ENCODE assay signal across 8 cellular contexts in the genomic region with DNA sequence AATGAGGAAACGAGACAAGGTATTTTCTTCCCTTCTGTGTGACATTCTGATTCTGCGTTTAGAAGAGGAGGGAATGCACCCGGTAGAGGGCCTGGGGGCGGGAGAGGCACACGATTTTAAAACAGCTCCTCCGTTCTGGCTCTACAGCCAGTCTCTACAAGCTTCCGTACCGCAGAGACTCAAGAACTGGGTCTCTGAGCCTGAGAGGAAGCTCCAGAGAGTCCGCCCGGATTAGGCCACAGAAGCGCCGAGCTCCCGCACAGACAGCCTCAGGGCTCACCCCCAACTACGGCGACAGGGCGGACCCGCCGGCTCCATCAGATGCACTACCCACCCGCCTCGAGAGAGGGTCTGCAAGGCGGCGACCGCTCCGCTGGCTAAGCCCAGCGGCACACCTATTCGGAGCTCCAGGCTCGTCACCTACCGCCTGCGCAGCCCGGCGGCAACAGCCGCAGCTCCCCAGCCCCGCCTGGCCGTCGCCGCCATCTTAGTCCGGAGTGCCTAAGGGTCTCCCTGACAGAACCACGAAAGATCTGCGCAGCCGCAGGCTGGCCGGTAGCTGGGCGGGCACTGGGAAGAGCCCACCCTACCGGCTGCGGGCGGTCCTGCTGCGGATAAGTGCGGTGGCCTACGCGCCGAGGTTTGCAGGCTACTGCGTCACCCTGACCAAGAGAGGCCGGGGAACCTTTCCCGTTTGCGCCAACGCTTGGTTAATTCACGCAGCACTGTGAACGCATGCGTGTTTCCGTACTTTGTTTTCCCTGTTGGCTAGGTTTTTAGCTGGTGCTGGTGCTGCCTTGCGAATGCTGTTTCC. TPM values are rescaled to one million over a fixed set of nuclear protein-coding genes. Genes with fewer than 3 reads are reported as not detected.
DNase-seq lines count a peak whose midpoint lies in the region; ATAC-seq and TF ChIP-seq lines count a peak whose summit lies in the region.

A gene (minus strand): TSS at position 499 of the 814 bp plus-strand sequence. CDS start 13 bp downstream, at position 486.

- peaks cover 5% of the 10 kb centered on the region; the same call in 1 of the 2 replicates for H3K9me1 ChIP-seq in IMR-90 (ENCODE audit: insufficient read depth, low read length)

- H2BK5ac ChIP-seq in IMR-90 (ENCODE audit: low read depth, low read length, poor library complexity, severe bottlenecking): peak within 1 kb of the TSS; percentile 64

- peak within 1 kb of the TSS; percentile 84 for H2AK5ac ChIP-seq in IMR-90 (ENCODE audit: low read depth, low read length)

- no TSS peak for BruUV-seq in IMR-90 (replicated peaks; lab: Mats Ljungman, UMichigan)

- H3K56ac ChIP-seq in IMR-90 (ENCODE audit: extremely low read depth, insufficient read depth, low read length): peak within 1 kb of the TSS; percentile 80

- peak within 1 kb of the TSS; percentile 84 for H3K4ac ChIP-seq in IMR-90 (ENCODE audit: low read depth, low read length)

- H3K4me3 ChIP-seq in IMR-90 (ENCODE audit: insufficient read depth, low read depth, low read length) (peak within 1 kb of the TSS; percentile 59), mucosa of descending colon (peak within 1 kb of the TSS; percentile 52)

- H3K79me1 ChIP-seq in IMR-90 (ENCODE audit: low read depth in 1 of 2, low read length in 2 of 2): peaks cover 22 to 34% of the 10 kb centered on the region in 2 experiments

- no peaks in the 10 kb centered on the region for H3K27me3 ChIP-seq in IMR-90 (ENCODE audit: control insufficient read depth, insufficient read depth, low read length)

- H4K91ac ChIP-seq in IMR-90 (ENCODE audit: insufficient read depth, low read depth, low read length): peak within 1 kb of the TSS; percentile 75

- H4K5ac ChIP-seq in IMR-90 (ENCODE audit: low read depth, low read length): peak within 1 kb of the TSS; percentile 92

- POLR2A ChIA-PET in IMR-90 (lab: Charles Lee; ENCODE audit: unreplicated experiment): no interaction called here

- peak within 1 kb of the TSS; percentile 83 for H3K9ac ChIP-seq in IMR-90 (ENCODE audit: low read depth, low read length)

- H3K18ac ChIP-seq in IMR-90 (ENCODE audit: low read depth, low read length): peak within 1 kb of the TSS; percentile 58

- peak within 1 kb of the TSS; percentile 83 for H3K27ac ChIP-seq in IMR-90 (ENCODE audit: insufficient read depth, low read length)

- peak within 1 kb of the TSS; percentile 31 for H2BK120ac ChIP-seq in IMR-90 (ENCODE audit: low read depth, low read length)

- intact Hi-C loops in IMR-90 (cut with micrococcal nuclease): loop anchor here (2.0 to 5.0 kb wide), 2 partner anchors 208 to 275 kb away; no protein-coding TSS in a partner anchor
- intact Hi-C loops in mucosa of descending colon (cut with DNase I, micrococcal nuclease): no loop called here

- peak within 1 kb of the TSS; percentile 86 for H2AFZ ChIP-seq in IMR-90 (replicated peaks; ENCODE audit: low read length, poor library complexity)

- dilution Hi-C loops in IMR-90 (cut with HindIII; ENCODE audit: low sequenced_read_pairs, unreplicated experiment): no loop called here

- peak within 1 kb of the TSS; percentile 95 to 97 for H4K8ac ChIP-seq in IMR-90 (ENCODE audit: low read depth in 2 of 2, low read length in 2 of 2)

- peak within 1 kb of the TSS; percentile 89 for H3K4me2 ChIP-seq in IMR-90 (ENCODE audit: low read depth, low read length)

- TF ChIP-seq POLR2A in IMR-90 (IDR thresholded peaks at IDR 0.05; ENCODE audit: low read depth, low read length): peak; percentile 88

- H2BK15ac ChIP-seq in IMR-90 (ENCODE audit: low read depth, low read length): peak within 1 kb of the TSS; percentile 11; the same call in 2 of the 3 replicates

- H2BK20ac ChIP-seq in IMR-90 (ENCODE audit: low read depth, low read length): peak within 1 kb of the TSS; percentile 11

- DNase-seq in DMS153 (lab: John Stamatoyannopoulos, UW) (peak; percentile 83), IMR-90 (peak; percentile 97), OCI-M1 (lab: John Stamatoyannopoulos, UW) (peak; percentile 93), activated T-cell treated with anti-CD3 and anti-CD28 coated beads for 24 hours (ENCODE audit: low read depth) (peak; percentile 86), epidermal melanocyte (ENCODE audit: insufficient read length, low spot score) (peak; percentile 96), mucosa of descending colon (peak; percentile 90 to 94 (median 93))
- peak; percentile 85 for DNase-seq in stimulated activated CD8-positive, alpha-beta memory T cell treated with anti-CD3 and anti-CD28 coated beads, Interleukin-4, amount 100 ng/mL, for 24 hours (ENCODE audit: low read depth)

- H3K14ac ChIP-seq in IMR-90 (replicated peaks; ENCODE audit: low read depth, low read length): peak within 1 kb of the TSS; percentile 96

- H3K4me1 ChIP-seq in IMR-90 (ENCODE audit: control insufficient read depth, insufficient read depth, low read length): peaks cover 4% of the 10 kb centered on the region
- peaks cover 17% of the 10 kb centered on the region for H3K4me1 ChIP-seq in mucosa of descending colon (ENCODE audit: low read depth)

- peak within 1 kb of the TSS; percentile 83 for H2AK9ac ChIP-seq in IMR-90 (replicated peaks; ENCODE audit: low read depth, low read length, poor library complexity)

- no peaks in the 10 kb centered on the region for H4K20me1 ChIP-seq in IMR-90 (ENCODE audit: insufficient read depth, low read length)

- WGBS in IMR-90 (ENCODE audit: extremely low coverage in 2 of 2, insufficient read length in 1 of 2), 2 experiments: 2% methylated on average over 45 of the region's 60 CpGs; no CpG with 5 or more reads in 1 of the 2 experiments

- no peaks in the 10 kb centered on the region for H3K36me3 ChIP-seq in IMR-90 (ENCODE audit: control insufficient read depth, insufficient read depth, low read length)
- H3K36me3 ChIP-seq in mucosa of descending colon (ENCODE audit: low read depth): no peaks in the 10 kb centered on the region

- in situ Hi-C loops in IMR-90 (cut with MboI; ENCODE audit: low sequenced_read_pairs): no loop called here

- H3K9me3 ChIP-seq in IMR-90 (ENCODE audit: control insufficient read depth, insufficient read depth, low read length) (no peaks in the 10 kb centered on the region), mucosa of descending colon (no peaks in the 10 kb centered on the region)

- peak; percentile 36 for TF ChIP-seq RAD21 in IMR-90 (IDR thresholded peaks at IDR 0.05; ENCODE audit: low read length)

- H3K23ac ChIP-seq in IMR-90 (ENCODE audit: low read depth, low read length): peak within 1 kb of the TSS; percentile 95

- peak; percentile 96 for ATAC-seq in GM21528 (IDR thresholded peaks at IDR 0.05; ENCODE audit: low FRiP score, unreplicated experiment)
- peak; percentile 99 for ATAC-seq in IMR-90 (ENCODE audit: low read depth)
- ATAC-seq in mucosa of descending colon: peak; percentile 93

- CTCF ChIA-PET in IMR-90 (lab: Yijun Ruan, JAX): interaction anchor here (0.6 to 1.0 kb wide), 5 partner anchors 14 to 484 kb away, joined by 3 to 6 read pairs (median 3); no protein-coding TSS in a partner anchor

- peak; percentile 74 for TF ChIP-seq CTCF in IMR-90 (conservative IDR thresholded peaks at IDR 0.05; ENCODE audit: low read depth, low read length)
- TF ChIP-seq CTCF in mucosa of descending colon (IDR thresholded peaks at IDR 0.05): peak; percentile 66

TF ChIP-seq in IMR-90, 13 proteins besides CTCF, POLR2A, EP300 and RAD21:
- TF ChIP-seq NFE2L2 (IDR thresholded peaks at IDR 0.05; ENCODE audit: low read depth, low read length) (peak; percentile 43; the same call in 1 of the 2 replicates), RFX5 (IDR thresholded peaks at IDR 0.05; ENCODE audit: low read depth, low read length) (no peak), FOS (IDR thresholded peaks at IDR 0.05; ENCODE audit: low read depth, low read length) (no peak), MAZ (IDR thresholded peaks at IDR 0.05; ENCODE audit: borderline replicate concordance, low read depth, low read length) (peak; percentile 41; the same call in 1 of the 2 replicates), MXI1 (IDR thresholded peaks at IDR 0.05; ENCODE audit: borderline replicate concordance, low read depth, low read length) (0 out of 2 replicates have a peak, but pooled peaks have one; percentile 23), CEBPB (IDR thresholded peaks at IDR 0.05; ENCODE audit: low read depth, low read length) (peak; percentile 58; the same call in 1 of the 2 replicates), CHD1 (IDR thresholded peaks at IDR 0.05; ENCODE audit: low read depth, low read length) (no peak), BHLHE40 (IDR thresholded peaks at IDR 0.05; ENCODE audit: low read depth, low read length) (no peak), RCOR1 (IDR thresholded peaks at IDR 0.05; ENCODE audit: insufficient replicate concordance, low read length) (no peak), SMC3 (IDR thresholded peaks at IDR 0.05; ENCODE audit: low read depth, low read length) (no peak), MAFK (IDR thresholded peaks at IDR 0.05; ENCODE audit: low read depth, low read length) (no peak)
- TF ChIP-seq, protein P1, sequence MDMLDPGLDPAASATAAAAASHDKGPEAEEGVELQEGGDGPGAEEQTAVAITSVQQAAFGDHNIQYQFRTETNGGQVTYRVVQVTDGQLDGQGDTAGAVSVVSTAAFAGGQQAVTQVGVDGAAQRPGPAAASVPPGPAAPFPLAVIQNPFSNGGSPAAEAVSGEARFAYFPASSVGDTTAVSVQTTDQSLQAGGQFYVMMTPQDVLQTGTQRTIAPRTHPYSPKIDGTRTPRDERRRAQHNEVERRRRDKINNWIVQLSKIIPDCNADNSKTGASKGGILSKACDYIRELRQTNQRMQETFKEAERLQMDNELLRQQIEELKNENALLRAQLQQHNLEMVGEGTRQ (IDR thresholded peaks at IDR 0.05; ENCODE audit: low read depth, low read length): no peak
- TF ChIP-seq, protein P2, sequence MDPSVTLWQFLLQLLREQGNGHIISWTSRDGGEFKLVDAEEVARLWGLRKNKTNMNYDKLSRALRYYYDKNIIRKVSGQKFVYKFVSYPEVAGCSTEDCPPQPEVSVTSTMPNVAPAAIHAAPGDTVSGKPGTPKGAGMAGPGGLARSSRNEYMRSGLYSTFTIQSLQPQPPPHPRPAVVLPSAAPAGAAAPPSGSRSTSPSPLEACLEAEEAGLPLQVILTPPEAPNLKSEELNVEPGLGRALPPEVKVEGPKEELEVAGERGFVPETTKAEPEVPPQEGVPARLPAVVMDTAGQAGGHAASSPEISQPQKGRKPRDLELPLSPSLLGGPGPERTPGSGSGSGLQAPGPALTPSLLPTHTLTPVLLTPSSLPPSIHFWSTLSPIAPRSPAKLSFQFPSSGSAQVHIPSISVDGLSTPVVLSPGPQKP (IDR thresholded peaks at IDR 0.05; ENCODE audit: borderline replicate concordance, low read depth, low read length): no peak

RNA-seq across cellular contexts. Expression of the gene that starts here (rescaled TPM):
- total RNA-seq in IMR-90 (2012; rRNA removed) (24.0 and 40.0 TPM in 2 replicates), mucosa of descending colon (10 to 100 TPM; 38.9 to 60.6 (median 47.2) TPM)
- 32.2 and 32.4 TPM in 2 replicates for polyA plus RNA-seq in IMR-90 (2012; rRNA removed)
- polyA plus RNA-seq in IMR-90 (2012; cell fraction: cytosol; rRNA removed): 9.3 and 15.4 TPM in 2 replicates
- polyA plus RNA-seq in IMR-90 (2012; cell fraction: nucleus; rRNA removed; ENCODE audit: low replicate concordance): 3.0 and 16.0 TPM in 2 replicates

Comparison
In these comparisons a context has a peak if more than half of its experiments do, and no peak if none do; other contexts are left out.
1. Peak in every context shown above with its lines: DNase-seq, ATAC-seq, H3K4me3 ChIP-seq and H3K27ac ChIP-seq.